16 cellular contexts compared by ENCODE assay signal in the genomic region with DNA sequence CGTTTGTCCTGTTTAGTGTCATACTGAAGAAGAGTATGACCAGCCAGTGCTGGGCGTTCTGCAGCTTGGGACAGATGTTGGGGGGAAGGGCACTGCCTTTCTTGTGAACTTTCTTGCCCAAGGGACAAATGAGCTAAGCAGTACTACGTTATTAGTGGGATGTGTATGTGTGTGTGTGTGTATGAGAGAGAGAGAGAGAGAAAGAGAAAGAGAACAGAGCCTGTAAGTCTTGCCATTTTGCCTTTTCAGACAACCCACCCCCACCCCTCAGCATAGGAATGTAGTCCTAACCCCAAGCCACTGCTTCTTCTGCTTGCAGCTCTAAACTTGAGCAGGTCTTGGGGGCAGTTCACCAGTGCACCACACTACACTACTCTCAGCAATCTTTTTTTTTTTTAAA. TPM values are rescaled to one million over a fixed set of nuclear protein-coding genes. Genes with fewer than 3 reads are reported as not detected.
DNase-seq lines count a peak whose midpoint lies in the region; TF ChIP-seq lines count a peak whose summit lies in the region.
"Had no signal": no experiment of that assay in that cellular context is flagged by ENCODE, and none has a peak within 500 bp of the region (broad histone marks: within the 10 kb centered on the region; RNA-seq: fewer than 3 reads in every experiment).

No MANE protein-coding gene starts in this region.

- no peak overlapping the region for H2AK5ac ChIP-seq in mesenchymal stem cell (ENCODE audit: low read length, severe bottlenecking)

- H3K14ac ChIP-seq in mesenchymal stem cell (ENCODE audit: low read length in 2 of 2) = no peak overlapping the region

- H2BK12ac ChIP-seq in mesenchymal stem cell (ENCODE audit: low read length in 2 of 2) = no peak overlapping the region

- no peak overlapping the region for H3K4me3 ChIP-seq in cardiac muscle cell
- H3K4me3 ChIP-seq in choroid plexus epithelial cell (ENCODE audit: low read depth, low read length) = no peak overlapping the region
- no peak overlapping the region for H3K4me3 ChIP-seq in mesenchymal stem cell (ENCODE audit: insufficient read depth in 1 of 2, low read depth in 1 of 2, low read length in 2 of 2)
- H3K4me3 ChIP-seq: tibial nerve had no signal

- H4K91ac ChIP-seq in mesenchymal stem cell (ENCODE audit: low read length) = no peak overlapping the region

- 38% methylated on average over 2 of the region's 3 CpGs for WGBS in mesenchymal stem cell

- no peaks in the 10 kb centered on the region for H3K27me3 Mint-ChIP-seq in type B pancreatic cell
- H3K27me3 Mint-ChIP-seq: activated naive CD8-positive, alpha-beta T cell treated with anti-CD3 and anti-CD28 coated beads, Interleukin-2, amount 10 ng/mL, durations not matched to agents 7 days and 5 days; CD4-positive, alpha-beta T cell had no signal

- TF ChIP-seq CTCF in cardiac muscle cell (IDR thresholded peaks at IDR 0.05; ENCODE audit: low read depth, low read length) = no peak
- no peak for TF ChIP-seq CTCF in choroid plexus epithelial cell (conservative IDR thresholded peaks at IDR 0.05; ENCODE audit: low read depth, low read length)
- TF ChIP-seq CTCF in type B pancreatic cell (conservative IDR thresholded peaks at IDR 0.05) = no peak

- H2BK5ac ChIP-seq in mesenchymal stem cell (ENCODE audit: low read depth, low read length, poor library complexity, severe bottlenecking) = no peak overlapping the region

- H3K27ac ChIP-seq in cardiac muscle cell = peak overlapping the region; percentile 64
- no peak overlapping the region for H3K27ac ChIP-seq in mesenchymal stem cell (ENCODE audit: low read length, poor library complexity, severe bottlenecking)

- H4K8ac ChIP-seq in mesenchymal stem cell (ENCODE audit: low read length) = no peak overlapping the region

- H3K4me3 Mint-ChIP-seq in type B pancreatic cell = peak overlapping the region; percentile 53
- H3K4me3 Mint-ChIP-seq: activated naive CD8-positive, alpha-beta T cell treated with anti-CD3 and anti-CD28 coated beads, Interleukin-2, amount 10 ng/mL, durations not matched to agents 7 days and 5 days; CD4-positive, alpha-beta T cell had no signal

- peaks cover 16% of the 10 kb centered on the region for H3K36me3 Mint-ChIP-seq in type B pancreatic cell

- no peak overlapping the region for H3K9ac ChIP-seq in mesenchymal stem cell (ENCODE audit: low read length)

- no peak overlapping the region for H3K4me2 ChIP-seq in mesenchymal stem cell (ENCODE audit: low read length, poor library complexity, severe bottlenecking)

- H3K27me3 ChIP-seq in cardiac muscle cell = no peaks in the 10 kb centered on the region
- H3K27me3 ChIP-seq in mesenchymal stem cell (ENCODE audit: control insufficient read depth in 1 of 2, insufficient read depth in 1 of 2, low read length in 2 of 2) = no peaks in the 10 kb centered on the region
- H3K27me3 ChIP-seq: tibial nerve had no signal

- peaks cover 27% of the 10 kb centered on the region for H3K4me1 Mint-ChIP-seq in type B pancreatic cell (ENCODE audit: unreplicated experiment)

- H3K23ac ChIP-seq in mesenchymal stem cell (ENCODE audit: low read length in 2 of 2) = no peak overlapping the region

- peaks cover 21% of the 10 kb centered on the region for H3K79me1 ChIP-seq in mesenchymal stem cell (replicated peaks; ENCODE audit: low read length, poor library complexity, severe bottlenecking)

- H3K9me3 Mint-ChIP-seq in type B pancreatic cell = peaks cover 4% of the 10 kb centered on the region
- H3K9me3 Mint-ChIP-seq: CD4-positive, alpha-beta T cell had no signal

- H2BK15ac ChIP-seq in mesenchymal stem cell (ENCODE audit: low read depth, poor library complexity, severe bottlenecking) = no peak overlapping the region

- H3K4ac ChIP-seq in mesenchymal stem cell (ENCODE audit: low read depth in 1 of 2, low read length in 2 of 2) = no peak overlapping the region

- H3K27ac Mint-ChIP-seq in type B pancreatic cell = peak overlapping the region; percentile 46
- H3K27ac Mint-ChIP-seq: activated naive CD8-positive, alpha-beta T cell treated with anti-CD3 and anti-CD28 coated beads, Interleukin-2, amount 10 ng/mL, durations not matched to agents 7 days and 5 days; CD4-positive, alpha-beta T cell had no signal

- intact Hi-C loops in cardiac septum (cut with DNase I) = no loop called here

- no peaks in the 10 kb centered on the region for H3K9me3 ChIP-seq in cardiac muscle cell (ENCODE audit: low read depth)
- H3K9me3 ChIP-seq in mesenchymal stem cell (ENCODE audit: control insufficient read depth, low read length) = no peaks in the 10 kb centered on the region

- no peak overlapping the region for H2BK120ac ChIP-seq in mesenchymal stem cell (ENCODE audit: low read depth, low read length)

- H3K18ac ChIP-seq in mesenchymal stem cell (ENCODE audit: low read depth in 1 of 2, low read length in 2 of 2) = peak overlapping the region; percentile 3 to 6

- H3K4me1 ChIP-seq in cardiac muscle cell (ENCODE audit: low read depth) = peaks cover 26% of the 10 kb centered on the region
- H3K4me1 ChIP-seq in mesenchymal stem cell (ENCODE audit: control insufficient read depth, insufficient read depth, low read depth, low read length) = peaks cover 5% of the 10 kb centered on the region

- DNase-seq in cardiac muscle cell (ENCODE audit: low read depth in 1 of 2, low spot score in 1 of 2) = peak in 1 of 2 donors; percentile 20
- DNase-seq in cardiac septum (ENCODE audit: low spot score) = no peak
- DNase-seq in choroid plexus epithelial cell (ENCODE audit: low read depth) = peak; percentile 31
- DNase-seq in mesenchymal stem cell = peak; percentile 88
- no peak for DNase-seq in type B pancreatic cell (ENCODE audit: extremely low spot score, unreplicated experiment)
- no peak for DNase-seq in NCI-H446 treated with DMSO at 0.1 percent for 48 hours (lab: John Stamatoyannopoulos, UW)
- no peak for DNase-seq in NCI-H2171 (lab: John Stamatoyannopoulos, UW)
- no peak for DNase-seq in activated CD4-positive, alpha-beta T cell treated with anti-CD3 and anti-CD28 coated beads for 1 hour
- DNase-seq: activated naive CD8-positive, alpha-beta T cell treated with anti-CD3 and anti-CD28 coated beads, Interleukin-2, amount 10 ng/mL, durations not matched to agents 7 days and 5 days; caudate nucleus; CD4-positive, alpha-beta T cell; DMS79 treated with DMSO at 0.1 percent for 48 hours; effector memory CD4-positive, alpha-beta T cell; NCI-H510A treated with DMSO at 0.1 percent for 48 hours; stimulated activated naive CD4-positive, alpha-beta T cell treated with Interleukin-2 at 50 U/mL for 16 hours had no signal

- H3K36me3 ChIP-seq in cardiac muscle cell = no peaks in the 10 kb centered on the region
- H3K36me3 ChIP-seq in mesenchymal stem cell (ENCODE audit: control insufficient read depth in 1 of 2, insufficient read depth in 2 of 2, low read depth in 1 of 2, low read length in 2 of 2) = peaks cover 3 to 5% of the 10 kb centered on the region in 2 experiments
- H3K36me3 ChIP-seq: tibial nerve had no signal

- H2AFZ ChIP-seq in mesenchymal stem cell (ENCODE audit: low read depth, low read length) = no peak overlapping the region

RNA-seq across cellular contexts. Expression of gene E2F3, which starts 45.5 kb away (rescaled TPM):
- total RNA-seq in cardiac muscle cell (9.2 and 12.6 TPM in 2 replicates), cardiac septum (8.6 TPM), type B pancreatic cell (ENCODE audit: low replicate concordance) (13.7 and 21.0 TPM in 2 replicates)
- polyA plus RNA-seq in cardiac muscle cell = 11.1 and 16.5 TPM in 2 replicates
- 17.5 TPM for polyA plus RNA-seq in mesenchymal stem cell (2013, experiment 1 of 2)
- polyA plus RNA-seq in mesenchymal stem cell (2013, experiment 2 of 2) = 17.7 TPM

Comparison
In these comparisons a context has a peak if more than half of its experiments do, and no peak if none do; other contexts are left out.
1. DNase-seq: peak in choroid plexus epithelial cell (single experiment) and mesenchymal stem cell (single experiment); none in cardiac septum (single experiment), type B pancreatic cell (single experiment), NCI-H446 treated with DMSO at 0.1 percent for 48 hours (single experiment), NCI-H2171 (single experiment) and activated CD4-positive, alpha-beta T cell treated with anti-CD3 and anti-CD28 coated beads for 1 hour (single experiment).